25 cellular contexts compared by ENCODE assay signal in the genomic region with DNA sequence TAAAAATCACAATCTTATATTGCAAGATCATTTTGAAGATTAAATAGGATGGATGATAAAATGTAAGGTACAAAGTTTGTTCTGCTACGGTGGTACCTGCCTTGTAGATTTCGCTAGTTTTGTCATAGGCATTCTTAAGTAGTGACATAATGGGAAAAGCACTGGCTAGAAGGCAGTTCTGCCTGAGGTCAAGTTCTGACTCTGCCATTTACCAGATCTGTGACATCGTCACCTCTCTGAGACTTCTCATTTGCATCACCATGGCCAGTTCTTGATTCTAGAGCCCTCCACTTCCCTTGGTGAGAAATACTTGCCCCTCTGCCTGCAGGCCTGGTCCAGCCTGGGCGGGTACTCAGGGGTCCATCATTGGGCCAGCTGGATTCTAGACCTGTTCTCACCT.
"Had no signal": no experiment of that assay in that cellular context is flagged by ENCODE, and none has a peak within 500 bp of the region (broad histone marks: within the 10 kb centered on the region; RNA-seq: fewer than 3 reads in every experiment).

No MANE protein-coding gene starts in this region.

- H3K9me3 ChIP-seq: adrenal gland, Peyer's patch, SJSA1 had no signal

- DNase-seq: activated CD4-positive, alpha-beta T cell treated with anti-CD3 and anti-CD28 coated beads for 48 hours; activated CD4-positive, alpha-beta T cell treated with anti-CD3 and anti-CD28 coated beads, Interleukin-2, amount 50 U/mL, for 4 hours; activated CD4-positive, CD25-positive, alpha-beta regulatory T cell treated with anti-CD3 and anti-CD28 coated beads, Interleukin-2, amount 50 U/mL, for 72 hours; activated CD8-positive, alpha-beta memory T cell treated with anti-CD3 and anti-CD28 coated beads, Interleukin-2, amount 50 U/mL, for 48 hours; activated CD8-positive, alpha-beta T cell treated with anti-CD3 and anti-CD28 coated beads, Interleukin-2, amount 10 ng/mL, durations not matched to agents 7 days and 5 days; activated naive CD4-positive, alpha-beta T cell treated with anti-CD3 and anti-CD28 coated beads, Interleukin-2, amount 50 U/mL, for 16 hours; activated naive CD8-positive, alpha-beta T cell treated with anti-CD3 and anti-CD28 coated beads, Interleukin-2, amount 10 ng/mL, durations not matched to agents 7 days and 5 days; activated T-cell treated with anti-CD3 and anti-CD28 coated beads, Interleukin-2, amount 50 U/mL, for 1 hour; adrenal gland; anterior cingulate cortex; MM.1S; NCI-H1105 treated with DMSO at 0.1 percent for 48 hours; NCI-H1436 treated with DMSO at 0.1 percent for 48 hours; NCI-H187; NCI-H2081; NCI-H510A treated with DMSO at 0.1 percent for 48 hours; NCI-H69; NK-92 treated with Interleukin-12 subunit alpha and Interleukin-12 subunit beta, amount 100 ng/mL, for 24 hours; Peyer's patch; SHP77; T-helper 17 cell; T-helper 9 cell had no signal

- H3K4me1 Mint-ChIP-seq: activated naive CD8-positive, alpha-beta T cell treated with anti-CD3 and anti-CD28 coated beads, Interleukin-2, amount 10 ng/mL, durations not matched to agents 7 days and 5 days; T-helper 17 cell had no signal

- H3K4me3 ChIP-seq: adrenal gland, Peyer's patch, SJSA1 had no signal

- H3K27ac ChIP-seq: adrenal gland, Peyer's patch, RWPE1, SJSA1 had no signal

- H3K4me1 ChIP-seq: adrenal gland, Peyer's patch, SJSA1 had no signal

- H3K27me3 ChIP-seq: adrenal gland, Peyer's patch, SJSA1 had no signal

- H3K27ac Mint-ChIP-seq: activated CD8-positive, alpha-beta T cell treated with anti-CD3 and anti-CD28 coated beads, Interleukin-2, amount 10 ng/mL, durations not matched to agents 7 days and 5 days; activated naive CD8-positive, alpha-beta T cell treated with anti-CD3 and anti-CD28 coated beads, Interleukin-2, amount 10 ng/mL, durations not matched to agents 7 days and 5 days; T-helper 17 cell; WTC11 had no signal

- H3K36me3 ChIP-seq: adrenal gland, Peyer's patch, SJSA1 had no signal

- H3K4me3 Mint-ChIP-seq: activated CD8-positive, alpha-beta T cell treated with anti-CD3 and anti-CD28 coated beads, Interleukin-2, amount 10 ng/mL, durations not matched to agents 7 days and 5 days; activated naive CD8-positive, alpha-beta T cell treated with anti-CD3 and anti-CD28 coated beads, Interleukin-2, amount 10 ng/mL, durations not matched to agents 7 days and 5 days; T-helper 17 cell; WTC11 had no signal

- H3K36me3 Mint-ChIP-seq: activated naive CD8-positive, alpha-beta T cell treated with anti-CD3 and anti-CD28 coated beads, Interleukin-2, amount 10 ng/mL, durations not matched to agents 7 days and 5 days had no signal

- H3K9me3 Mint-ChIP-seq: activated naive CD8-positive, alpha-beta T cell treated with anti-CD3 and anti-CD28 coated beads, Interleukin-2, amount 10 ng/mL, durations not matched to agents 7 days and 5 days had no signal
